Comparison of ENCODE assay signal across 8 cellular contexts in genomic region chr12:9331218-9331626, GRCh38.
A peak's percentile ranks its signal among the peaks of the same experiment; 100 is the strongest.
DNase-seq lines count a peak whose midpoint lies in the region; ATAC-seq, FAIRE-seq and TF ChIP-seq lines count a peak whose summit lies in the region.

No MANE protein-coding gene starts in this region.

- TF ChIP-seq CTCF in D721Med (IDR thresholded peaks at IDR 0.05; ENCODE audit: insufficient read depth, missing control alignments) = peak; percentile 92
- peak; percentile 100 for TF ChIP-seq CTCF in fibroblast of villous mesenchyme (IDR thresholded peaks at IDR 0.05; ENCODE audit: insufficient read depth, low read depth, low read length)
- peak; percentile 81 to 96 (median 82) for TF ChIP-seq CTCF in testis (IDR thresholded peaks at IDR 0.05)

- no peak for TF ChIP-seq POLR2A in testis (IDR thresholded peaks at IDR 0.05)

- H3K36me3 ChIP-seq in testis (ENCODE audit: low read depth, missing control alignments) = no peaks in the 10 kb centered on the region

- 11 to 19% methylated on average over 5 of the region's 5 CpGs for WGBS in testis, 2 donors

- intact Hi-C loops in testis (cut with DNase I; ENCODE audit: low total_unique reads) = no loop called here

- H3K9me3 ChIP-seq in testis = no peaks in the 10 kb centered on the region

- peak; percentile 45 for ATAC-seq in HG02870 (IDR thresholded peaks at IDR 0.05; ENCODE audit: unreplicated experiment)
- ATAC-seq in HG02852 (IDR thresholded peaks at IDR 0.05; ENCODE audit: unreplicated experiment) = no peak

- peak; percentile 26 for DNase-seq in D721Med (ENCODE audit: insufficient read length, low spot score)
- peak; percentile 8 for DNase-seq in OCI-M2 (lab: John Stamatoyannopoulos, UW; ENCODE audit: unreplicated experiment)
- peak; percentile 82 to 86 for DNase-seq in activated T-cell treated with anti-CD3 and anti-CD28 coated beads, Interleukin-2, amount 50 U/mL, for 48 hours
- peak; percentile 54 for DNase-seq in fibroblast of villous mesenchyme (ENCODE audit: low read depth)
- DNase-seq in nucleus accumbens (lab: John Stamatoyannopoulos, UW) = peak in 50 of 56 donors; percentile 4 to 83 (median 43)
- peak; percentile 82 for DNase-seq in testis

- H3K27me3 ChIP-seq in testis = no peaks in the 10 kb centered on the region

- H3K4me3 ChIP-seq in fibroblast of villous mesenchyme (ENCODE audit: low read depth, low read length) (no peak overlapping the region), testis (no peak overlapping the region)

- H3K27ac ChIP-seq in testis = no peak overlapping the region

- H3K4me1 ChIP-seq in testis = no peaks in the 10 kb centered on the region

- no peak for FAIRE-seq in D721Med (lab: Jason Lieb, UNC)

Comparison
In these comparisons a context has a peak if more than half of its experiments do, and no peak if none do; other contexts are left out.
1. DNase-seq: peak in every context shown above with its lines; median percentile 84 in activated T-cell treated with anti-CD3 and anti-CD28 coated beads, Interleukin-2, amount 50 U/mL, for 48 hours; 82 in testis; 54 in fibroblast of villous mesenchyme; 43 in nucleus accumbens; 26 in D721Med; 8 in OCI-M2.